12 cellular contexts compared by ENCODE assay signal in the genomic region with DNA sequence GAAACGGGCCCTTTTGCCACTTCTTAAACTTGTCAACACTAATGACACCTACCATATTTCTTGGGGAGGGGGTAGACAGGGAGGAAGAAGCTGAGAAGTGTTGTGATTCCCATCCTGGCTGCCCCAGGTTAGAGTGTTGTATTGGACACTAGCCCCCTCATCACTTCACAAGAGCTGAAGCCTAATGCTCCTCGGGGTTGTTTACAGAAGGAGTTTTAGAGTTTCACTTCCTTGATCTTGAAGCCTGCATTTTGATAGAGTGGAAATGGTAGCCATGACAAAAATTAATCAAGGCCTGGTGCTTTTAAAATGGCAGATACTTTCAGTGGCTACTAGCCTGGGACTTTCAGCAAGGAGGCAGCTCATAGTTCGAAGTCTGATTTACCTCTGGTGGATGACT. TPM values are rescaled to one million over a fixed set of nuclear protein-coding genes. Genes with fewer than 3 reads are reported as not detected.
DNase-seq lines count a peak whose midpoint lies in the region; TF ChIP-seq lines count a peak whose summit lies in the region.
"Had no signal": no experiment of that assay in that cellular context is flagged by ENCODE, and none has a peak within 500 bp of the region (broad histone marks: within the 10 kb centered on the region; RNA-seq: fewer than 3 reads in every experiment).

No MANE protein-coding gene starts in this region.

- H3K27ac ChIP-seq in OCI-LY1 (ENCODE audit: low read depth, low read length, poor library complexity, severe bottlenecking): peak overlapping the region; percentile 96
- H3K27ac ChIP-seq in iPS-18a (ENCODE audit: low read length): no peak overlapping the region
- H3K27ac ChIP-seq: tibial artery had no signal

- H3K9me3 ChIP-seq in OCI-LY1 (ENCODE audit: low read length): no peaks in the 10 kb centered on the region
- H3K9me3 ChIP-seq in iPS-18a (ENCODE audit: control insufficient read depth, low read depth, low read length): no peaks in the 10 kb centered on the region
- H3K9me3 ChIP-seq: tibial artery had no signal

- H4K20me1 ChIP-seq in OCI-LY1 (ENCODE audit: insufficient read depth, low read length): no peaks in the 10 kb centered on the region

- peaks cover 93% of the 10 kb centered on the region for H3K4me1 Mint-ChIP-seq in activated naive CD4-positive, alpha-beta T cell treated with anti-CD3 and anti-CD28 coated beads, Interleukin-2, amount 50 U/mL, for 24 hours
- H3K4me1 Mint-ChIP-seq in type B pancreatic cell (ENCODE audit: unreplicated experiment): peaks cover 77% of the 10 kb centered on the region

- DNase-seq in activated naive CD4-positive, alpha-beta T cell (lab: John Stamatoyannopoulos, UW): no peak
- DNase-seq in type B pancreatic cell (ENCODE audit: extremely low spot score, unreplicated experiment): no peak
- DNase-seq in stimulated activated CD4-positive, alpha-beta T cell treated with anti-CD3 and anti-CD28 coated beads, Interleukin-12 subunit alpha, Interleukin-12 subunit beta, amount 100 ng/mL, for 4 hours: no peak
- no peak for DNase-seq in 8988T
- DNase-seq in cerebellar cortex (ENCODE audit: low spot score): no peak
- DNase-seq: AML-193, left ventricle myocardium superior, NCI-H1930, tibial artery had no signal

- peak overlapping the region; percentile 87 for H3K4me2 ChIP-seq in OCI-LY1 (ENCODE audit: low read length)

- H3K36me3 Mint-ChIP-seq in activated naive CD4-positive, alpha-beta T cell treated with anti-CD3 and anti-CD28 coated beads, Interleukin-2, amount 50 U/mL, for 24 hours: peaks cover 7% of the 10 kb centered on the region
- H3K36me3 Mint-ChIP-seq in type B pancreatic cell: peaks cover 6% of the 10 kb centered on the region

- H3K4me3 Mint-ChIP-seq in activated naive CD4-positive, alpha-beta T cell treated with anti-CD3 and anti-CD28 coated beads, Interleukin-2, amount 50 U/mL, for 24 hours: peak overlapping the region; percentile 5
- H3K4me3 Mint-ChIP-seq in type B pancreatic cell: no peak overlapping the region

- no peaks in the 10 kb centered on the region for H3K9me3 Mint-ChIP-seq in activated naive CD4-positive, alpha-beta T cell treated with anti-CD3 and anti-CD28 coated beads, Interleukin-2, amount 50 U/mL, for 24 hours
- H3K9me3 Mint-ChIP-seq in type B pancreatic cell: no peaks in the 10 kb centered on the region

- H3K4me1 ChIP-seq in OCI-LY1 (ENCODE audit: insufficient read depth, low read length, severe bottlenecking) (peaks cover 99% of the 10 kb centered on the region), iPS-18a (ENCODE audit: control insufficient read depth, low read depth, low read length) (peaks cover 48% of the 10 kb centered on the region)

- H3K27ac Mint-ChIP-seq in activated naive CD4-positive, alpha-beta T cell treated with anti-CD3 and anti-CD28 coated beads, Interleukin-2, amount 50 U/mL, for 24 hours: peak overlapping the region; percentile 17
- H3K27ac Mint-ChIP-seq in type B pancreatic cell: peak overlapping the region; percentile 71

- H3K4me3 ChIP-seq in OCI-LY1 (ENCODE audit: low read depth, low read length, poor library complexity, severe bottlenecking): peak overlapping the region; percentile 55
- peak overlapping the region; percentile 3 for H3K4me3 ChIP-seq in iPS-18a (ENCODE audit: low read length)
- H3K4me3 ChIP-seq: tibial artery had no signal

- no peak overlapping the region for H2AFZ ChIP-seq in OCI-LY1 (ENCODE audit: low read length)

- H3K79me2 ChIP-seq in OCI-LY1 (ENCODE audit: insufficient read depth, low read length): peaks cover 100% of the 10 kb centered on the region

- H3K27me3 Mint-ChIP-seq in activated naive CD4-positive, alpha-beta T cell treated with anti-CD3 and anti-CD28 coated beads, Interleukin-2, amount 50 U/mL, for 24 hours: no peaks in the 10 kb centered on the region
- no peaks in the 10 kb centered on the region for H3K27me3 Mint-ChIP-seq in type B pancreatic cell

- H3K9me2 ChIP-seq in OCI-LY1 (ENCODE audit: low read depth, low read length): no peaks in the 10 kb centered on the region

- H3K9ac ChIP-seq in OCI-LY1 (ENCODE audit: low read length): peak overlapping the region; percentile 66
- H3K9ac ChIP-seq in iPS-18a (ENCODE audit: low read length): no peak overlapping the region

- TF ChIP-seq CTCF in OCI-LY1 (IDR thresholded peaks at IDR 0.05; ENCODE audit: low read length): no peak
- TF ChIP-seq CTCF in type B pancreatic cell (conservative IDR thresholded peaks at IDR 0.05): no peak

- no peaks in the 10 kb centered on the region; the same call in 1 of the 2 replicates for H3F3A ChIP-seq in OCI-LY1 (ENCODE audit: insufficient read depth, low read length)

- H3K36me3 ChIP-seq in OCI-LY1 (ENCODE audit: insufficient read depth, low read length) (no peaks in the 10 kb centered on the region), iPS-18a (ENCODE audit: control insufficient read depth, low read depth, low read length) (no peaks in the 10 kb centered on the region)
- H3K36me3 ChIP-seq: tibial artery had no signal

- H3K27me3 ChIP-seq in OCI-LY1 (ENCODE audit: insufficient read depth, low read length) (no peaks in the 10 kb centered on the region), iPS-18a (ENCODE audit: control insufficient read depth, insufficient read depth, low read length) (no peaks in the 10 kb centered on the region)
- H3K27me3 ChIP-seq: tibial artery had no signal

RNA-seq across cellular contexts. Expression of gene FAM120AOS, which starts 11.0 kb away (rescaled TPM):
- 42.1 and 46.7 TPM in 2 replicates for total RNA-seq in type B pancreatic cell (ENCODE audit: low replicate concordance)

RNA-seq across cellular contexts. Expression of gene FAM120A, which starts 12.9 kb away (rescaled TPM):
- total RNA-seq in type B pancreatic cell (ENCODE audit: low replicate concordance): 72.5 and 89.4 TPM in 2 replicates
